Comparison of ENCODE assay signal across 8 cellular contexts in genomic region chr5:62223312-62223954, GRCh38.
DNase-seq lines count a peak whose midpoint lies in the region; ATAC-seq, FAIRE-seq and TF ChIP-seq lines count a peak whose summit lies in the region.
"Not testable (repeated sequence)": the region's sequence is repeated elsewhere in the genome, so short reads cannot be mapped to it uniquely, and the experiment has no call there.

No MANE protein-coding gene starts in this region.

- not testable (repeated sequence) for H4K8ac ChIP-seq in IMR-90 (ENCODE audit: low read depth in 2 of 2, low read length in 2 of 2)

- H3K56ac ChIP-seq in IMR-90 (ENCODE audit: extremely low read depth, insufficient read depth, low read length): not testable (repeated sequence)

- H3K9me3 ChIP-seq in IMR-90 (ENCODE audit: control insufficient read depth, insufficient read depth, low read length); kidney (ENCODE audit: control insufficient read depth in 1 of 2, low read length in 2 of 2); upper lobe of left lung: not testable (repeated sequence)

- TF ChIP-seq CTCF in HFF-Myc (IDR thresholded peaks at IDR 0.05; ENCODE audit: low read depth, low read length, missing control alignments) (peak; percentile 38), IMR-90 (conservative IDR thresholded peaks at IDR 0.05; ENCODE audit: low read depth, low read length) (peak; percentile 35), MCF 10A (IDR thresholded peaks at IDR 0.05; ENCODE audit: unreplicated experiment) (peak; percentile 48), kidney (IDR thresholded peaks at IDR 0.05; ENCODE audit: borderline replicate concordance, extremely low read depth, insufficient read depth) (peak; percentile 48), upper lobe of left lung (IDR thresholded peaks at IDR 0.05) (peak in 5 of 6 experiments; percentile 27 to 52 (median 42))

- peak overlapping the region; percentile 71 for H3K4me3 Mint-ChIP-seq in activated CD4-positive, alpha-beta memory T cell treated with anti-CD3 and anti-CD28 coated beads for 36 hours
- H3K4me3 Mint-ChIP-seq in MCF 10A (ENCODE audit: unreplicated experiment): not testable (repeated sequence)

- H2AK5ac ChIP-seq in IMR-90 (ENCODE audit: low read depth, low read length): not testable (repeated sequence)

- peak; percentile 96 for FAIRE-seq in kidney (lab: Jason Lieb, UNC)

- H2BK5ac ChIP-seq in IMR-90 (ENCODE audit: low read depth, low read length, poor library complexity, severe bottlenecking): not testable (repeated sequence)

- H3K27ac ChIP-seq in IMR-90 (ENCODE audit: insufficient read depth, low read length); kidney (ENCODE audit: low read depth in 2 of 2, low read length in 2 of 2); upper lobe of left lung: not testable (repeated sequence)

- not testable (repeated sequence) for H3K23ac ChIP-seq in IMR-90 (ENCODE audit: low read depth, low read length)

- not testable (repeated sequence) for TF ChIP-seq POLR2A in IMR-90 (IDR thresholded peaks at IDR 0.05; ENCODE audit: low read depth, low read length); upper lobe of left lung (IDR thresholded peaks at IDR 0.05)

- not testable (repeated sequence) for H3K9ac ChIP-seq in IMR-90 (ENCODE audit: low read depth, low read length); kidney (ENCODE audit: low read length in 2 of 2)

- in situ Hi-C loops in IMR-90 (cut with MboI; ENCODE audit: low sequenced_read_pairs): loop anchor here (10.0 kb wide), 1 partner anchor 131 kb away; no protein-coding TSS in a partner anchor

- CTCF ChIA-PET in IMR-90 (lab: Yijun Ruan, JAX) (interaction anchor here (0.6 to 0.7 kb wide), 6 partner anchors 132 to 1643 kb away, joined by 3 to 8 read pairs (median 4); no protein-coding TSS in a partner anchor), MCF 10A (lab: Yijun Ruan, JAX) (interaction anchor here (0.6 to 5.5 kb wide), 12 partner anchors 13 to 290 kb away, joined by 3 to 105 read pairs (median 4); partner anchors contain the start of gene KIF2A)
- CTCF ChIA-PET in activated CD4-positive, alpha-beta memory T cell treated with anti-CD3 and anti-CD28 coated beads for 36 hours (lab: Charles Lee): interaction anchor here (0.6 to 3.0 kb wide), 17 partner anchors 8 to 1897 kb away, joined by 3 to 83 read pairs (median 4); partner anchors contain the start of genes DIMT1 and IPO11

- dilution Hi-C loops in IMR-90 (cut with HindIII; ENCODE audit: low sequenced_read_pairs, unreplicated experiment): not testable (repeated sequence)

- H3K18ac ChIP-seq in IMR-90 (ENCODE audit: low read depth, low read length): not testable (repeated sequence)

- not testable (repeated sequence) for BruUV-seq in IMR-90 (replicated peaks; lab: Mats Ljungman, UMichigan); MCF 10A (replicated peaks; lab: Mats Ljungman, UMichigan)

- H3K27me3 ChIP-seq in IMR-90 (ENCODE audit: control insufficient read depth, insufficient read depth, low read length); upper lobe of left lung: not testable (repeated sequence)

- ATAC-seq in GM18511 (IDR thresholded peaks at IDR 0.05; ENCODE audit: unreplicated experiment): peak; percentile 95
- ATAC-seq in IMR-90 (ENCODE audit: low read depth): peak; percentile 99
- ATAC-seq in upper lobe of left lung (ENCODE audit: low FRiP score in 2 of 2): peak; percentile 95 to 98

- not testable (repeated sequence) for H4K20me1 ChIP-seq in IMR-90 (ENCODE audit: insufficient read depth, low read length)

- WGBS in IMR-90 (ENCODE audit: extremely low coverage in 2 of 2, insufficient read length in 1 of 2), 2 experiments: no CpG with 5 or more reads among the region's 14 CpGs
- WGBS in upper lobe of left lung, 2 donors: 1 to 8% methylated on average over 5 to 13 of the region's 14 CpGs

- H3K4me2 ChIP-seq in IMR-90 (ENCODE audit: low read depth, low read length): not testable (repeated sequence)

- H3K9me1 ChIP-seq in IMR-90 (ENCODE audit: insufficient read depth, low read length): not testable (repeated sequence)

- peak overlapping the region; percentile 82 for H3K27ac Mint-ChIP-seq in activated CD4-positive, alpha-beta memory T cell treated with anti-CD3 and anti-CD28 coated beads for 36 hours
- H3K27ac Mint-ChIP-seq in MCF 10A (ENCODE audit: low read depth, unreplicated experiment): not testable (repeated sequence)

- intact Hi-C loops in IMR-90 (cut with micrococcal nuclease); kidney (cut with DNase I): not testable (repeated sequence)
- intact Hi-C loops in activated CD4-positive, alpha-beta memory T cell treated with anti-CD3 and anti-CD28 coated beads for 36 hours (cut with micrococcal nuclease): loop anchor here (5.0 kb wide), 2 partner anchors 179 to 554 kb away; partner anchors contain the start of gene DIMT1
- intact Hi-C loops in MCF 10A (cut with micrococcal nuclease): loop anchor here (10.0 kb wide), 1 partner anchor 81 kb away; the partner anchor contains the start of gene KIF2A

- not testable (repeated sequence) for H3K27me3 Mint-ChIP-seq in activated CD4-positive, alpha-beta memory T cell treated with anti-CD3 and anti-CD28 coated beads for 36 hours; MCF 10A (ENCODE audit: insufficient read depth, unreplicated experiment)

- peaks cover 18% of the 10 kb centered on the region for H3K4me1 Mint-ChIP-seq in activated CD4-positive, alpha-beta memory T cell treated with anti-CD3 and anti-CD28 coated beads for 36 hours (ENCODE audit: low read depth)
- peaks cover 11% of the 10 kb centered on the region for H3K4me1 Mint-ChIP-seq in MCF 10A (ENCODE audit: insufficient read depth, unreplicated experiment)

- DNase-seq in HFF-Myc (ENCODE audit: extremely low read depth, low read depth); IMR-90; MCF 10A (ENCODE audit: unreplicated experiment): not testable (repeated sequence)
- DNase-seq in activated CD4-positive, alpha-beta memory T cell treated with anti-CD3 and anti-CD28 coated beads for 36 hours: peak; percentile 87
- peak; percentile 80 for DNase-seq in kidney
- DNase-seq in stimulated activated CD4-positive, alpha-beta T cell treated with anti-CD3 and anti-CD28 coated beads, Interleukin-12 subunit alpha, Interleukin-12 subunit beta, amount 100 ng/mL, for 4 hours: peak; percentile 63
- peak in 1 of 2 donors; percentile 83 for DNase-seq in upper lobe of left lung

- peak; percentile 22; the same call in 1 of the 2 replicates for TF ChIP-seq RAD21 in IMR-90 (IDR thresholded peaks at IDR 0.05; ENCODE audit: low read length)

- not testable (repeated sequence) for H2AFZ ChIP-seq in IMR-90 (replicated peaks; ENCODE audit: low read length, poor library complexity)

- H4K91ac ChIP-seq in IMR-90 (ENCODE audit: insufficient read depth, low read depth, low read length): not testable (repeated sequence)

- H2BK15ac ChIP-seq in IMR-90 (ENCODE audit: low read depth, low read length): not testable (repeated sequence)

- not testable (repeated sequence) for H3K79me1 ChIP-seq in IMR-90 (ENCODE audit: low read depth in 1 of 2, low read length in 2 of 2)

- H3K14ac ChIP-seq in IMR-90 (replicated peaks; ENCODE audit: low read depth, low read length): not testable (repeated sequence)

- not testable (repeated sequence) for TF ChIP-seq EP300 in upper lobe of left lung (IDR thresholded peaks at IDR 0.05)

- not testable (repeated sequence) for H2BK120ac ChIP-seq in IMR-90 (ENCODE audit: low read depth, low read length)

- peak overlapping the region; percentile 27; the same call in 1 of the 2 replicates for H3K4me3 ChIP-seq in HFF-Myc (replicated peaks; ENCODE audit: low read depth, low read length)
- H3K4me3 ChIP-seq in IMR-90 (ENCODE audit: insufficient read depth, low read depth, low read length): not testable (repeated sequence)
- H3K4me3 ChIP-seq in kidney (ENCODE audit: low read length in 2 of 2): peak overlapping the region in 1 of 2 donors; percentile 13
- H3K4me3 ChIP-seq in upper lobe of left lung: peak overlapping the region in 2 of 4 donors; percentile 2 to 26

- H3K36me3 ChIP-seq in IMR-90 (ENCODE audit: control insufficient read depth, insufficient read depth, low read length); kidney (ENCODE audit: control insufficient read depth in 1 of 2, insufficient read depth in 2 of 2, low read length in 2 of 2); upper lobe of left lung: not testable (repeated sequence)

- not testable (repeated sequence) for H3K4ac ChIP-seq in IMR-90 (ENCODE audit: low read depth, low read length)

- not testable (repeated sequence) for H3K4me1 ChIP-seq in IMR-90 (ENCODE audit: control insufficient read depth, insufficient read depth, low read length); kidney (ENCODE audit: control insufficient read depth in 1 of 2, insufficient read depth in 1 of 2, low read depth in 1 of 2, low read length in 2 of 2); upper lobe of left lung

- H2AK9ac ChIP-seq in IMR-90 (replicated peaks; ENCODE audit: low read depth, low read length, poor library complexity): not testable (repeated sequence)

- not testable (repeated sequence) for H2BK20ac ChIP-seq in IMR-90 (ENCODE audit: low read depth, low read length)

- not testable (repeated sequence) for H4K5ac ChIP-seq in IMR-90 (ENCODE audit: low read depth, low read length)

- not testable (repeated sequence) for H3K36me3 Mint-ChIP-seq in activated CD4-positive, alpha-beta memory T cell treated with anti-CD3 and anti-CD28 coated beads for 36 hours; MCF 10A (ENCODE audit: insufficient read depth, unreplicated experiment)

- not testable (repeated sequence) for H3K9me3 Mint-ChIP-seq in activated CD4-positive, alpha-beta memory T cell treated with anti-CD3 and anti-CD28 coated beads for 36 hours; MCF 10A (ENCODE audit: unreplicated experiment)

- POLR2A ChIA-PET in IMR-90 (lab: Charles Lee; ENCODE audit: unreplicated experiment): not testable (repeated sequence)
- POLR2A ChIA-PET in activated CD4-positive, alpha-beta memory T cell treated with anti-CD3 and anti-CD28 coated beads for 36 hours (lab: Charles Lee): interaction anchor here (1.3 kb wide), 1 partner anchor 180 kb away, joined by 7 read pairs; the partner anchor contains the start of gene DIMT1
- POLR2A ChIA-PET in MCF 10A (lab: Yijun Ruan, JAX): interaction anchor here (0.9 to 2.7 kb wide), 5 partner anchors 82 to 181 kb away, joined by 3 to 10 read pairs (median 7); partner anchors contain the start of gene KIF2A
